In genomic region chr4:13547563-13548041, GRCh38 we compare ENCODE assay signal across 8 cellular contexts. TPM values are rescaled to one million over a fixed set of nuclear protein-coding genes. Genes with fewer than 3 reads are reported as not detected.
DNase-seq lines count a peak whose midpoint lies in the region; ATAC-seq and TF ChIP-seq lines count a peak whose summit lies in the region.

No MANE protein-coding gene starts in this region.

- DNase-seq in GM12864 (ENCODE audit: low read depth) (no peak), LoVo (ENCODE audit: low spot score) (peak; percentile 22), astrocyte of the spinal cord (ENCODE audit: low read depth, low spot score) (no peak), NCI-H1436 treated with DMSO at 0.1 percent for 48 hours (lab: John Stamatoyannopoulos, UW) (no peak), caudate nucleus (lab: John Stamatoyannopoulos, UW) (no peak)
- DNase-seq in naive thymus-derived CD8-positive, alpha-beta T cell: peak in 4 of 10 donors; percentile 36 to 46 (median 42)

- peaks cover 9 to 42% (median 38%) of the 10 kb centered on the region in 4 donors for H3K4me1 Mint-ChIP-seq in naive thymus-derived CD8-positive, alpha-beta T cell

- peak overlapping the region; percentile 51 for H3K4me3 ChIP-seq in GM12864 (ENCODE audit: low read depth, low read length)
- peak overlapping the region; percentile 27 for H3K4me3 ChIP-seq in astrocyte of the spinal cord (ENCODE audit: low read depth, low read length)

- peaks cover 52 to 80% (median 71%) of the 10 kb centered on the region in 5 donors for H3K27me3 Mint-ChIP-seq in naive thymus-derived CD8-positive, alpha-beta T cell

- TF ChIP-seq CTCF in GM12864 (IDR thresholded peaks at IDR 0.05; ENCODE audit: low read depth, low read length, missing control alignments): no peak
- no peak for TF ChIP-seq CTCF in astrocyte of the spinal cord (IDR thresholded peaks at IDR 0.05; ENCODE audit: low read depth, low read length)

- no peak overlapping the region for H3K27ac Mint-ChIP-seq in naive thymus-derived CD8-positive, alpha-beta T cell

- peaks cover 0 to 15% (median 6%) of the 10 kb centered on the region in 9 donors for H3K9me3 Mint-ChIP-seq in naive thymus-derived CD8-positive, alpha-beta T cell

- POLR2A ChIA-PET in naive thymus-derived CD8-positive, alpha-beta T cell (lab: Charles Lee): no interaction called here

- in situ Hi-C loops in astrocyte of the spinal cord (cut with HindIII; ENCODE audit: low sequenced_read_pairs): no loop called here

- H3K4me3 Mint-ChIP-seq in naive thymus-derived CD8-positive, alpha-beta T cell: peak overlapping the region; percentile 20 to 89 (median 69)

- H3K36me3 Mint-ChIP-seq in naive thymus-derived CD8-positive, alpha-beta T cell: peaks cover 0 to 10% (median 8%) of the 10 kb centered on the region in 3 donors

- no peak overlapping the region for H3K27ac ChIP-seq in caudate nucleus (ENCODE audit: low read depth, low read length)

- ATAC-seq in naive thymus-derived CD8-positive, alpha-beta T cell: peak; percentile 12 to 48
- ATAC-seq in GM19328 (IDR thresholded peaks at IDR 0.05; ENCODE audit: unreplicated experiment) (no peak), HG02970 (IDR thresholded peaks at IDR 0.05; ENCODE audit: low FRiP score, unreplicated experiment) (no peak)

RNA-seq across cellular contexts. Expression of gene NKX3-2, which starts 3.3 kb away (rescaled TPM):
- total RNA-seq in naive thymus-derived CD8-positive, alpha-beta T cell: not detected
- polyA plus RNA-seq in naive thymus-derived CD8-positive, alpha-beta T cell: not detected

Comparison
In these comparisons a context has a peak if more than half of its experiments do, and no peak if none do; other contexts are left out.
1. ATAC-seq: peak in naive thymus-derived CD8-positive, alpha-beta T cell (2 of 2); none in GM19328 (single experiment) and HG02970 (single experiment).